In genomic region chr3:10026084-10026890, GRCh38 we compare ENCODE assay signal across 1 cellular context.
A peak's percentile ranks its signal among the peaks of the same experiment; 100 is the strongest.
TF ChIP-seq lines count a peak whose summit lies in the region.

Gene FANCD2, plus strand, starts transcription at chr3:10026437. Its CDS starts 2,221 bp downstream, at chr3:10028658.

TF ChIP-seq in IMR-90, 13 proteins besides CTCF, POLR2A, EP300 and RAD21 (continued from another document):
- TF ChIP-seq USF2 (IDR thresholded peaks at IDR 0.05; ENCODE audit: low read depth, low read length): no peak
- TF ChIP-seq MXI1 (IDR thresholded peaks at IDR 0.05; ENCODE audit: borderline replicate concordance, low read depth, low read length): peak; percentile 93
- 0 out of 2 replicates have a peak, but pooled peaks have one; percentile 43 for TF ChIP-seq NFE2L2 (IDR thresholded peaks at IDR 0.05; ENCODE audit: low read depth, low read length)
- TF ChIP-seq MAFK (IDR thresholded peaks at IDR 0.05; ENCODE audit: low read depth, low read length): no peak
- no peak; the same call in 1 of the 2 replicates for TF ChIP-seq SMC3 (IDR thresholded peaks at IDR 0.05; ENCODE audit: low read depth, low read length)
- peak; percentile 91; the same call in 1 of the 2 replicates for TF ChIP-seq ELK1 (IDR thresholded peaks at IDR 0.05; ENCODE audit: borderline replicate concordance, low read depth, low read length)
- TF ChIP-seq CEBPB (IDR thresholded peaks at IDR 0.05; ENCODE audit: low read depth, low read length): no peak
- TF ChIP-seq MAZ (IDR thresholded peaks at IDR 0.05; ENCODE audit: borderline replicate concordance, low read depth, low read length): peak; percentile 43; the same call in 1 of the 2 replicates
- peak; percentile 7; the same call in 1 of the 2 replicates for TF ChIP-seq BHLHE40 (IDR thresholded peaks at IDR 0.05; ENCODE audit: low read depth, low read length)
- peak; percentile 48; the same call in 1 of the 2 replicates for TF ChIP-seq FOS (IDR thresholded peaks at IDR 0.05; ENCODE audit: low read depth, low read length)
TF ChIP-seq in IMR-90: peak in this region for 6.
